In genomic region chr19:3985643-3986259, GRCh38 we compare ENCODE assay signal across 9 cellular contexts. TPM values are rescaled to one million over a fixed set of nuclear protein-coding genes. Genes with fewer than 3 reads are reported as not detected.
DNase-seq lines count a peak whose midpoint lies in the region; ATAC-seq, FAIRE-seq and TF ChIP-seq lines count a peak whose summit lies in the region.
"Had no signal": no experiment of that assay in that cellular context is flagged by ENCODE, and none has a peak within 500 bp of the region (broad histone marks: within the 10 kb centered on the region; RNA-seq: fewer than 3 reads in every experiment).

No MANE protein-coding gene starts in this region.

- no peak for ATAC-seq in GM19467 (IDR thresholded peaks at IDR 0.05; ENCODE audit: unreplicated experiment)

- H3K27me3 ChIP-seq in right atrium auricular region (no peaks in the 10 kb centered on the region), spleen (replicated peaks in 1 of 7) (no peaks in the 10 kb centered on the region)

- DNase-seq in NCI-H2029 treated with DMSO at 0.1 percent for 48 hours (lab: John Stamatoyannopoulos, UW), result peak; percentile 84
- no peak for DNase-seq in NCI-H2029 (lab: John Stamatoyannopoulos, UW)
- DNase-seq in right atrium auricular region (ENCODE audit: low spot score), result no peak
- DNase-seq in spleen, result no peak
- no peak for DNase-seq in activated gamma-delta T cell (lab: John Stamatoyannopoulos, UW)
- no peak for DNase-seq in GM12892 (ENCODE audit: insufficient read length)

- peaks cover 0 to 44% of the 10 kb centered on the region in 2 donors for H3K4me1 ChIP-seq in right atrium auricular region
- H3K4me1 ChIP-seq in spleen, result peaks cover 42 to 89% (median 75%) of the 10 kb centered on the region in 6 donors

- H3K4me3 ChIP-seq in right atrium auricular region (peak overlapping the region; percentile 82 to 91), spleen (peak overlapping the region; percentile 70 to 90 (median 80))

- peak overlapping the region; percentile 84 for H3K27ac ChIP-seq in VCaP
- H3K27ac ChIP-seq in right atrium auricular region, result peak overlapping the region; percentile 94 to 97
- H3K27ac ChIP-seq in spleen, result peak overlapping the region; percentile 90 to 98 (median 94)

- H3K36me3 ChIP-seq in right atrium auricular region (peaks cover 40% of the 10 kb centered on the region), spleen (peaks cover 9 to 38% (median 36%) of the 10 kb centered on the region in 6 donors)

- intact Hi-C loops in spleen (cut with DNase I; ENCODE audit: low total_unique reads), result loop anchor here (5.0 kb wide), 1 partner anchor 152 kb away; no protein-coding TSS in a partner anchor

- no peaks in the 10 kb centered on the region for H3K9me3 ChIP-seq in right atrium auricular region
- no peaks in the 10 kb centered on the region for H3K9me3 ChIP-seq in spleen

- no peak for FAIRE-seq in GM12892 (lab: Jason Lieb, UNC)

- TF ChIP-seq POLR2A in spleen (IDR thresholded peaks at IDR 0.05) (no peak), GM12892 (IDR thresholded peaks at IDR 0.05; ENCODE audit: low read depth, low read length) (no peak)

- WGBS in spleen, 5 donors, result 3 to 6% (median 5%) methylated on average over 19 of the region's 19 CpGs

- TF ChIP-seq CTCF in VCaP (conservative IDR thresholded peaks at IDR 0.05) (no peak), right atrium auricular region (IDR thresholded peaks at IDR 0.05) (no peak), spleen (IDR thresholded peaks at IDR 0.05 in 8 of 11, conservative IDR thresholded peaks at IDR 0.05 in 3 of 11) (no peak)

RNA-seq across cellular contexts. Expression of gene EEF2, which starts 0.5 kb away (rescaled TPM):
- 1,000 to 10,000 TPM; 1,205 to 1,737 TPM for total RNA-seq in right atrium auricular region
- total RNA-seq in spleen, result 1,000 to 10,000 TPM; 1,078 to 1,961 (median 1,406) TPM
- polyA plus RNA-seq in spleen, result 1,000 to 10,000 TPM in 1 of 3 donors, 100 to 1,000 TPM in 2; 565 to 1,281 (median 624) TPM
- polyA plus RNA-seq in GM12892 (2012; ENCODE audit: missing spikeins), result 1,369 TPM

RNA-seq across cellular contexts. Expression of gene DAPK3, which starts 14.9 kb away (rescaled TPM):
- total RNA-seq in right atrium auricular region (100 to 1,000 TPM in 1 of 2 donors, 10 to 100 TPM in 1; 46.2 to 202 TPM), spleen (10 to 100 TPM; 37.1 to 49.3 (median 46.7) TPM)
- polyA plus RNA-seq in spleen, result 10 to 100 TPM; 26.5 to 68.8 (median 30.8) TPM
- 16.8 TPM for polyA plus RNA-seq in GM12892 (2012; ENCODE audit: missing spikeins)

RNA-seq across cellular contexts. Expression of gene PIAS4, which starts 21.8 kb away (rescaled TPM):
- 10 to 100 TPM; 10.9 to 11.4 TPM for total RNA-seq in right atrium auricular region
- 10 to 100 TPM; 16.4 to 30.5 (median 29.0) TPM for total RNA-seq in spleen
- polyA plus RNA-seq in spleen, result 10 to 100 TPM in 1 of 3 donors, 1 to 10 TPM in 2; 6.2 to 13.9 (median 6.4) TPM
- polyA plus RNA-seq in GM12892 (2012; ENCODE audit: missing spikeins), result 11.3 TPM

RNA-seq across cellular contexts. Expression of gene NMRK2, which starts 52.9 kb away (rescaled TPM):
- total RNA-seq in right atrium auricular region (1,000 to 10,000 TPM; 1,342 to 2,195 TPM), spleen (not detected)
- 1 to 10 TPM in 1 of 3 donors, under 1 TPM in 2; 0.29 to 1.5 (median 0.52) TPM for polyA plus RNA-seq in spleen
- 0.61 TPM for polyA plus RNA-seq in GM12892 (2012; ENCODE audit: missing spikeins)
- total RNA-seq: renal cortical epithelial cell had no signal
